In genomic region chr10:132149261-132149660, GRCh38 we compare ENCODE assay signal across 2 cellular contexts.
TF ChIP-seq lines count a peak whose summit lies in the region.

No MANE protein-coding gene starts in this region.

TF ChIP-seq in GM23338, 12 proteins besides CTCF, POLR2A, EP300 and RAD21:
- TF ChIP-seq EZH2 (IDR thresholded peaks at IDR 0.05; ENCODE audit: low read depth, unreplicated experiment) (no peak), CREB1 (CRISPR knock-in tag; IDR thresholded peaks at IDR 0.05; ENCODE audit: low read depth) (no peak), ZNF331 (CRISPR knock-in tag; IDR thresholded peaks at IDR 0.05; ENCODE audit: low read depth) (no peak), STAT1 (IDR thresholded peaks at IDR 0.05; ENCODE audit: unreplicated experiment) (no peak), ZNF114 (CRISPR knock-in tag; IDR thresholded peaks at IDR 0.05) (no peak), EZH2phosphoT487 (IDR thresholded peaks at IDR 0.05; ENCODE audit: unreplicated experiment) (no peak), JUNB (IDR thresholded peaks at IDR 0.05; ENCODE audit: unreplicated experiment) (no peak), ETS1 (IDR thresholded peaks at IDR 0.05) (no peak), POLR2AphosphoS5 (IDR thresholded peaks at IDR 0.05; ENCODE audit: low read depth) (no peak), NANOG (IDR thresholded peaks at IDR 0.05; ENCODE audit: borderline replicate concordance) (no peak)
- TF ChIP-seq, protein P1, sequence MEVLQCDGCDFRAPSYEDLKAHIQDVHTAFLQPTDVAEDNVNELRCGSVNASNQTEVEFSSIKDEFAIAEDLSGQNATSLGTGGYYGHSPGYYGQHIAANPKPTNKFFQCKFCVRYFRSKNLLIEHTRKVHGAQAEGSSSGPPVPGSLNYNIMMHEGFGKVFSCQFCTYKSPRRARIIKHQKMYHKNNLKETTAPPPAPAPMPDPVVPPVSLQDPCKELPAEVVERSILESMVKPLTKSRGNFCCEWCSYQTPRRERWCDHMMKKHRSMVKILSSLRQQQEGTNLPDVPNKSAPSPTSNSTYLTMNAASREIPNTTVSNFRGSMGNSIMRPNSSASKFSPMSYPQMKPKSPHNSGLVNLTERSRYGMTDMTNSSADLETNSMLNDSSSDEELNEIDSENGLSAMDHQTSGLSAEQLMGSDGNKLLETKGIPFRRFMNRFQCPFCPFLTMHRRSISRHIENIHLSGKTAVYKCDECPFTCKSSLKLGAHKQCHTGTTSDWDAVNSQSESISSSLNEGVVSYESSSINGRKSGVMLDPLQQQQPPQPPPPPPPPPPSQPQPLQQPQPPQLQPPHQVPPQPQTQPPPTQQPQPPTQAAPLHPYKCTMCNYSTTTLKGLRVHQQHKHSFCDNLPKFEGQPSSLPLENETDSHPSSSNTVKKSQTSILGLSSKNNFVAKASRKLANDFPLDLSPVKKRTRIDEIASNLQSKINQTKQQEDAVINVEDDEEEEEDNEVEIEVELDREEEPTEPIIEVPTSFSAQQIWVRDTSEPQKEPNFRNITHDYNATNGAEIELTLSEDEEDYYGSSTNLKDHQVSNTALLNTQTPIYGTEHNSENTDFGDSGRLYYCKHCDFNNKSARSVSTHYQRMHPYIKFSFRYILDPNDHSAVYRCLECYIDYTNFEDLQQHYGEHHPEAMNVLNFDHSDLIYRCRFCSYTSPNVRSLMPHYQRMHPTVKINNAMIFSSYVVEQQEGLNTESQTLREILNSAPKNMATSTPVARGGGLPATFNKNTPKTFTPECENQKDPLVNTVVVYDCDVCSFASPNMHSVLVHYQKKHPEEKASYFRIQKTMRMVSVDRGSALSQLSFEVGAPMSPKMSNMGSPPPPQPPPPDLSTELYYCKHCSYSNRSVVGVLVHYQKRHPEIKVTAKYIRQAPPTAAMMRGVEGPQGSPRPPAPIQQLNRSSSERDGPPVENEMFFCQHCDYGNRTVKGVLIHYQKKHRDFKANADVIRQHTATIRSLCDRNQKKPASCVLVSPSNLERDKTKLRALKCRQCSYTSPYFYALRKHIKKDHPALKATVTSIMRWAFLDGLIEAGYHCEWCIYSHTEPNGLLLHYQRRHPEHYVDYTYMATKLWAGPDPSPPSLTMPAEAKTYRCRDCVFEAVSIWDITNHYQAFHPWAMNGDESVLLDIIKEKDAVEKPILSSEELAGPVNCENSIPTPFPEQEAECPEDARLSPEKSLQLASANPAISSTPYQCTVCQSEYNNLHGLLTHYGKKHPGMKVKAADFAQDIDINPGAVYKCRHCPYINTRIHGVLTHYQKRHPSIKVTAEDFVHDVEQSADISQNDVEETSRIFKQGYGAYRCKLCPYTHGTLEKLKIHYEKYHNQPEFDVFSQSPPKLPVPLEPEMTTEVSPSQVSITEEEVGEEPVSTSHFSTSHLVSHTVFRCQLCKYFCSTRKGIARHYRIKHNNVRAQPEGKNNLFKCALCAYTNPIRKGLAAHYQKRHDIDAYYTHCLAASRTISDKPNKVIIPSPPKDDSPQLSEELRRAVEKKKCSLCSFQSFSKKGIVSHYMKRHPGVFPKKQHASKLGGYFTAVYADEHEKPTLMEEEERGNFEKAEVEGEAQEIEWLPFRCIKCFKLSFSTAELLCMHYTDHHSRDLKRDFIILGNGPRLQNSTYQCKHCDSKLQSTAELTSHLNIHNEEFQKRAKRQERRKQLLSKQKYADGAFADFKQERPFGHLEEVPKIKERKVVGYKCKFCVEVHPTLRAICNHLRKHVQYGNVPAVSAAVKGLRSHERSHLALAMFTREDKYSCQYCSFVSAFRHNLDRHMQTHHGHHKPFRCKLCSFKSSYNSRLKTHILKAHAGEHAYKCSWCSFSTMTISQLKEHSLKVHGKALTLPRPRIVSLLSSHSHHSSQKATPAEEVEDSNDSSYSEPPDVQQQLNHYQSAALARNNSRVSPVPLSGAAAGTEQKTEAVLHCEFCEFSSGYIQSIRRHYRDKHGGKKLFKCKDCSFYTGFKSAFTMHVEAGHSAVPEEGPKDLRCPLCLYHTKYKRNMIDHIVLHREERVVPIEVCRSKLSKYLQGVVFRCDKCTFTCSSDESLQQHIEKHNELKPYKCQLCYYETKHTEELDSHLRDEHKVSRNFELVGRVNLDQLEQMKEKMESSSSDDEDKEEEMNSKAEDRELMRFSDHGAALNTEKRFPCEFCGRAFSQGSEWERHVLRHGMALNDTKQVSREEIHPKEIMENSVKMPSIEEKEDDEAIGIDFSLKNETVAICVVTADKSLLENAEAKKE (CRISPR knock-in tag; IDR thresholded peaks at IDR 0.05), result no peak
- TF ChIP-seq, protein P2, sequence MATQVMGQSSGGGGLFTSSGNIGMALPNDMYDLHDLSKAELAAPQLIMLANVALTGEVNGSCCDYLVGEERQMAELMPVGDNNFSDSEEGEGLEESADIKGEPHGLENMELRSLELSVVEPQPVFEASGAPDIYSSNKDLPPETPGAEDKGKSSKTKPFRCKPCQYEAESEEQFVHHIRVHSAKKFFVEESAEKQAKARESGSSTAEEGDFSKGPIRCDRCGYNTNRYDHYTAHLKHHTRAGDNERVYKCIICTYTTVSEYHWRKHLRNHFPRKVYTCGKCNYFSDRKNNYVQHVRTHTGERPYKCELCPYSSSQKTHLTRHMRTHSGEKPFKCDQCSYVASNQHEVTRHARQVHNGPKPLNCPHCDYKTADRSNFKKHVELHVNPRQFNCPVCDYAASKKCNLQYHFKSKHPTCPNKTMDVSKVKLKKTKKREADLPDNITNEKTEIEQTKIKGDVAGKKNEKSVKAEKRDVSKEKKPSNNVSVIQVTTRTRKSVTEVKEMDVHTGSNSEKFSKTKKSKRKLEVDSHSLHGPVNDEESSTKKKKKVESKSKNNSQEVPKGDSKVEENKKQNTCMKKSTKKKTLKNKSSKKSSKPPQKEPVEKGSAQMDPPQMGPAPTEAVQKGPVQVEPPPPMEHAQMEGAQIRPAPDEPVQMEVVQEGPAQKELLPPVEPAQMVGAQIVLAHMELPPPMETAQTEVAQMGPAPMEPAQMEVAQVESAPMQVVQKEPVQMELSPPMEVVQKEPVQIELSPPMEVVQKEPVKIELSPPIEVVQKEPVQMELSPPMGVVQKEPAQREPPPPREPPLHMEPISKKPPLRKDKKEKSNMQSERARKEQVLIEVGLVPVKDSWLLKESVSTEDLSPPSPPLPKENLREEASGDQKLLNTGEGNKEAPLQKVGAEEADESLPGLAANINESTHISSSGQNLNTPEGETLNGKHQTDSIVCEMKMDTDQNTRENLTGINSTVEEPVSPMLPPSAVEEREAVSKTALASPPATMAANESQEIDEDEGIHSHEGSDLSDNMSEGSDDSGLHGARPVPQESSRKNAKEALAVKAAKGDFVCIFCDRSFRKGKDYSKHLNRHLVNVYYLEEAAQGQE (IDR thresholded peaks at IDR 0.05; ENCODE audit: unreplicated experiment), result no peak

TF ChIP-seq in GM12878, 131 proteins besides CTCF, POLR2A, EP300 and RAD21:
- TF ChIP-seq ATF2 (IDR thresholded peaks at IDR 0.05; ENCODE audit: low read length), result no peak
- no peak for TF ChIP-seq NRF1 (conservative IDR thresholded peaks at IDR 0.05; ENCODE audit: low read depth, low read length)
- no peak for TF ChIP-seq ZBTB4 (CRISPR knock-in tag; IDR thresholded peaks at IDR 0.05)
- no peak for TF ChIP-seq SIX5 (IDR thresholded peaks at IDR 0.05; ENCODE audit: low read depth, low read length, severe bottlenecking)
- TF ChIP-seq KLF5 (IDR thresholded peaks at IDR 0.05; ENCODE audit: partially characterized antibody), result no peak
- TF ChIP-seq, protein P3, sequence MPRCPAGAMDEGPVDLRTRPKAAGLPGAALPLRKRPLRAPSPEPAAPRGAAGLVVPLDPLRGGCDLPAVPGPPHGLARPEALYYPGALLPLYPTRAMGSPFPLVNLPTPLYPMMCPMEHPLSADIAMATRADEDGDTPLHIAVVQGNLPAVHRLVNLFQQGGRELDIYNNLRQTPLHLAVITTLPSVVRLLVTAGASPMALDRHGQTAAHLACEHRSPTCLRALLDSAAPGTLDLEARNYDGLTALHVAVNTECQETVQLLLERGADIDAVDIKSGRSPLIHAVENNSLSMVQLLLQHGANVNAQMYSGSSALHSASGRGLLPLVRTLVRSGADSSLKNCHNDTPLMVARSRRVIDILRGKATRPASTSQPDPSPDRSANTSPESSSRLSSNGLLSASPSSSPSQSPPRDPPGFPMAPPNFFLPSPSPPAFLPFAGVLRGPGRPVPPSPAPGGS (IDR thresholded peaks at IDR 0.05; ENCODE audit: borderline replicate concordance, insufficient read depth, low read depth, low read length, poor library complexity, severe bottlenecking), result no peak
- no peak for TF ChIP-seq GABPA (IDR thresholded peaks at IDR 0.05; ENCODE audit: low read depth)
- no peak for TF ChIP-seq HDAC2 (IDR thresholded peaks at IDR 0.05)
- no peak for TF ChIP-seq CHD1 (IDR thresholded peaks at IDR 0.05; ENCODE audit: low read depth, low read length)
- TF ChIP-seq CBX3 (IDR thresholded peaks at IDR 0.05; ENCODE audit: borderline replicate concordance, low read depth), result no peak
- no peak for TF ChIP-seq ZBTB40 (IDR thresholded peaks at IDR 0.05; ENCODE audit: borderline replicate concordance)
- no peak for TF ChIP-seq STAT3 (IDR thresholded peaks at IDR 0.05; ENCODE audit: low read depth, low read length)
- no peak for TF ChIP-seq RBBP5 (conservative IDR thresholded peaks at IDR 0.05)
TF ChIP-seq in GM12878: peak in this region for 0.
